Comparison of ENCODE assay signal across 1 cellular context in genomic region chr2:201269764-201270163, GRCh38.
TF ChIP-seq lines count a peak whose summit lies in the region.

No MANE protein-coding gene starts in this region.

TF ChIP-seq in HepG2, 621 proteins besides CTCF, POLR2A, EP300 and RAD21 (continued from another document):
- TF ChIP-seq, protein P1, sequence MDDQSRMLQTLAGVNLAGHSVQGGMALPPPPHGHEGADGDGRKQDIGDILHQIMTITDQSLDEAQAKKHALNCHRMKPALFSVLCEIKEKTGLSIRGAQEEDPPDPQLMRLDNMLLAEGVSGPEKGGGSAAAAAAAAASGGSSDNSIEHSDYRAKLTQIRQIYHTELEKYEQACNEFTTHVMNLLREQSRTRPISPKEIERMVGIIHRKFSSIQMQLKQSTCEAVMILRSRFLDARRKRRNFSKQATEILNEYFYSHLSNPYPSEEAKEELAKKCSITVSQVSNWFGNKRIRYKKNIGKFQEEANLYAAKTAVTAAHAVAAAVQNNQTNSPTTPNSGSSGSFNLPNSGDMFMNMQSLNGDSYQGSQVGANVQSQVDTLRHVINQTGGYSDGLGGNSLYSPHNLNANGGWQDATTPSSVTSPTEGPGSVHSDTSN (CRISPR knock-in tag; IDR thresholded peaks at IDR 0.05; ENCODE audit: borderline replicate concordance) = no peak
- no peak for TF ChIP-seq CREB1 (IDR thresholded peaks at IDR 0.05)
- no peak for TF ChIP-seq CREB1 (CRISPR knock-in tag; IDR thresholded peaks at IDR 0.05)
- TF ChIP-seq ZNF230 (CRISPR knock-in tag; IDR thresholded peaks at IDR 0.05) = no peak
- no peak for TF ChIP-seq SRSF1 (optimal IDR thresholded peaks at IDR 0.05; ENCODE audit: low read depth, low read length)
- TF ChIP-seq ZBTB34 (CRISPR knock-in tag; IDR thresholded peaks at IDR 0.05) = no peak
